Comparison of ENCODE assay signal across 10 cellular contexts in the genomic region with DNA sequence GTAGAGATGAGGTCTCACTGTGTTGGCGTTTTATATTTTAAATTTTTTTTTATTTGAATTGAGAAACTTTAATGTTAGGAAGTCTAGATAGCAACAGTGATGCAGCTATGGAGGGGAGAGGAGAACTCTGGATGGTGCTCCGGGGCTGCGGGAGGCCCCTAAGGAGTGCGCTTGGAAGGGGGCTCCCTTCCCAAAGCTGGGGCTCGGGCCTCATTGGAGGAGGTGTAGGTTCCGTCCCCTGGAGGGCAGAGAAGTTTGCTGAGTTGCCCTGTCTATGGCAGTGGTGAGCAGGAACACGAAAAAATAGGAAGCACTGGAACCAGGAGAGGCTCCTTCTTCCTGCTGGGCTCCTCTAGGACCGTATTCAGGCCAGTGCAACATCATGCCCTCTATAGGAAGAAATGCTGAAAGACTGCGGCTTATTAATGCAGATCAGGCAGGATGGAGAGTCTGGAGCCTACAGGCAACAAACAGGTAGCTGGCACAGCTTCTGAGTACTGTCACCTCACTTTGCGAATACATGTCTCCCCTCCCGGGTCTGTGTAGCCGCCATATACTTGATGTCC. TPM values are rescaled to one million over a fixed set of nuclear protein-coding genes. Genes with fewer than 3 reads are reported as not detected.
A peak's percentile ranks its signal among the peaks of the same experiment; 100 is the strongest.
DNase-seq lines count a peak whose midpoint lies in the region; ATAC-seq and TF ChIP-seq lines count a peak whose summit lies in the region.
"Had no signal": no experiment of that assay in that cellular context is flagged by ENCODE, and none has a peak within 500 bp of the region (broad histone marks: within the 10 kb centered on the region; RNA-seq: fewer than 3 reads in every experiment).

No MANE protein-coding gene starts in this region.

- DNase-seq in SIG-M5 treated with dmso at 0.1 percent for 504 hours (lab: John Stamatoyannopoulos, UW; ENCODE audit: unreplicated experiment) (peak; percentile 35), SIG-M5 (lab: John Stamatoyannopoulos, UW) (no peak), NT2/D1 (ENCODE audit: low read depth, low spot score) (peak; percentile 39), fibroblast of pulmonary artery (ENCODE audit: low read depth) (peak; percentile 53), upper lobe of left lung (no peak), NCI-H2029 treated with DMSO at 0.1 percent for 48 hours (lab: John Stamatoyannopoulos, UW) (no peak), NCI-H774 (lab: John Stamatoyannopoulos, UW) (no peak)
- DNase-seq: naive B cell, NCI-H2171 had no signal

- TF ChIP-seq POLR2A in upper lobe of left lung (IDR thresholded peaks at IDR 0.05): no peak

- H3K4me3 ChIP-seq in NT2/D1 (ENCODE audit: insufficient read length, low read depth) (no peak overlapping the region), fibroblast of pulmonary artery (replicated peaks; ENCODE audit: low read depth, low read length) (no peak overlapping the region), upper lobe of left lung (no peak overlapping the region)

- H3K27ac ChIP-seq in upper lobe of left lung: no peak overlapping the region

- H3K4me1 ChIP-seq in NT2/D1 (ENCODE audit: insufficient read depth, insufficient read length): no peaks in the 10 kb centered on the region
- H3K4me1 ChIP-seq in upper lobe of left lung: no peaks in the 10 kb centered on the region

- TF ChIP-seq CTCF in fibroblast of pulmonary artery (IDR thresholded peaks at IDR 0.05; ENCODE audit: low read length, missing control alignments): peak; percentile 60
- no peak for TF ChIP-seq CTCF in upper lobe of left lung (IDR thresholded peaks at IDR 0.05)

- peak overlapping the region; percentile 32 for H3K9ac ChIP-seq in NT2/D1 (ENCODE audit: insufficient read length, low read depth)

- ATAC-seq in upper lobe of left lung (ENCODE audit: low FRiP score in 2 of 2): peak; percentile 8 to 40
- no peak for ATAC-seq in GM21423 (IDR thresholded peaks at IDR 0.05; ENCODE audit: unreplicated experiment)

- WGBS in upper lobe of left lung, 2 donors: 74 to 78% methylated on average over 12 of the region's 12 CpGs

- H3K9me3 ChIP-seq in NT2/D1 (ENCODE audit: insufficient read depth, low read length) (no peaks in the 10 kb centered on the region), upper lobe of left lung (no peaks in the 10 kb centered on the region)

- no peaks in the 10 kb centered on the region for H3K27me3 ChIP-seq in NT2/D1 (ENCODE audit: insufficient read depth, insufficient read length)
- no peaks in the 10 kb centered on the region for H3K27me3 ChIP-seq in upper lobe of left lung

- TF ChIP-seq EP300 in upper lobe of left lung (IDR thresholded peaks at IDR 0.05): no peak

- H3K36me3 ChIP-seq in NT2/D1 (ENCODE audit: insufficient read depth, insufficient read length, low read length) (no peaks in the 10 kb centered on the region), upper lobe of left lung (no peaks in the 10 kb centered on the region)

RNA-seq across cellular contexts. Expression of a gene that starts 16.1 kb away (rescaled TPM):
- 1 to 10 TPM; 1.3 to 8.6 (median 4.4) TPM for total RNA-seq in upper lobe of left lung

Comparison
In these comparisons a context has a peak if more than half of its experiments do, and no peak if none do; other contexts are left out.
1. DNase-seq: peak in SIG-M5 treated with dmso at 0.1 percent for 504 hours (single experiment), NT2/D1 (single experiment) and fibroblast of pulmonary artery (single experiment); none in SIG-M5 (single experiment), upper lobe of left lung (0 of 2), NCI-H2029 treated with DMSO at 0.1 percent for 48 hours (single experiment) and NCI-H774 (single experiment).